In the genomic region with DNA sequence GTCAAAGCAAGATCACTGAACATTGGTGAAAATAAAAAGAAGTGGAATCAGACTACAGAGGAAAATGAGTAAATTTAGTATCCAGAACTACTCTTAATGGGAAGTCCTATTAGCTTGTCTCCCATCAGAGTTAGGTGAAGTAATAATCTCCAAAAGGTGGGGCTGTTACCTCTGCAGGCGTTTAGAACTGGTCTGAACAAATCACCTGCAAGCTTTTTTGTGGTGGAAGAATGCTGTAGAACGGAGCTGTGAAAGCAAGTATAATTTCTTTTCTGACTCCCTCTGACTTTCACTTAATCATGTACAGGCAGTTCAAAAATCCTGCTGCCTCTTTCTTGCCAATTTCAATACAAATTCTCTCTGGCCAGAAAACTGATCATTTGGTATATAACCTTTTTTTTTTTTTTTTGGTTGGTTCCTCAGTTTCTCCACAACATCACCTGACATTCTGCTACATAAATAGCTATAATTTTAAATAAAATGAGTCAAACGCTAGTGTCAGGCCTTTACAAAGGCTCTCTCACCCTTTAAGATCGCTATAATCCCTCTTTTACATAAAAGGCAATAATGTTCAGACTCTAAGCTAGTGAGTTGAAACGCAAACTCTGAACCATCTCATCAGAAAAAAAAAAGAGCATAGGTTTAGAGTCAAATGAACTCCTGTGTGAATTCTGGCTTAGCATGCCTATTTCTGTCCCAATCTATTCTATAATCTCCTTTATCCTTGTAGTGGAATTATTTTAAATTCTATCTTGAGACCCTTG, we compare ENCODE assay signal across 19 cellular contexts. TPM values are rescaled to one million over a fixed set of nuclear protein-coding genes. Genes with fewer than 3 reads are reported as not detected.
DNase-seq lines count a peak whose midpoint lies in the region; ATAC-seq and TF ChIP-seq lines count a peak whose summit lies in the region.
"Had no signal": no experiment of that assay in that cellular context is flagged by ENCODE, and none has a peak within 500 bp of the region (broad histone marks: within the 10 kb centered on the region; RNA-seq: fewer than 3 reads in every experiment).

No MANE protein-coding gene starts in this region.

- peaks cover 5% of the 10 kb centered on the region for H3K9me3 ChIP-seq in SJCRH30 (replicated peaks)
- no peaks in the 10 kb centered on the region for H3K9me3 ChIP-seq in esophagus squamous epithelium
- H3K9me3 ChIP-seq in gastrocnemius medialis = no peaks in the 10 kb centered on the region

- WGBS in esophagus squamous epithelium, 2 donors = 49 to 62% methylated on average over 5 of the region's 5 CpGs

- ATAC-seq in gastrocnemius medialis (no peak), left lobe of liver (no peak), HG02852 (IDR thresholded peaks at IDR 0.05; ENCODE audit: unreplicated experiment) (no peak)

- H3K36me3 ChIP-seq in SJCRH30 (no peaks in the 10 kb centered on the region), esophagus squamous epithelium (no peaks in the 10 kb centered on the region), gastrocnemius medialis (no peaks in the 10 kb centered on the region)

- peak overlapping the region; percentile 92 to 99 (median 97) for H3K27ac Mint-ChIP-seq in CD14-positive monocyte
- H3K27ac Mint-ChIP-seq: endodermal cell had no signal

- H3K36me3 Mint-ChIP-seq in CD14-positive monocyte = peaks cover 3% of the 10 kb centered on the region in 2 donors
- H3K36me3 Mint-ChIP-seq: naive B cell had no signal

- TF ChIP-seq CTCF in CD14-positive monocyte (IDR thresholded peaks at IDR 0.05) (no peak), esophagus squamous epithelium (IDR thresholded peaks at IDR 0.05) (no peak), gastrocnemius medialis (IDR thresholded peaks at IDR 0.05 in 4 of 5, conservative IDR thresholded peaks at IDR 0.05 in 1 of 5) (no peak)

- in situ Hi-C loops in gastrocnemius medialis (cut with MboI; ENCODE audit: low sequenced_read_pairs in 4 of 4) = no loop called here

- DNase-seq in CD14-positive monocyte (ENCODE audit: low spot score) (no peak), SJCRH30 (no peak), esophagus squamous epithelium (lab: John Stamatoyannopoulos, UW) (no peak), gastrocnemius medialis (no peak), left lobe of liver (ENCODE audit: low spot score) (no peak), NCI-H1930 (lab: John Stamatoyannopoulos, UW) (no peak)
- no peak for DNase-seq in activated CD4-positive, alpha-beta T cell treated with anti-CD3 and anti-CD28 coated beads, Interleukin-2, amount 50 U/mL, for 4 hours
- DNase-seq: ACHN; activated CD4-positive, alpha-beta T cell treated with anti-CD3 and anti-CD28 coated beads, Interleukin-2, amount 50 U/mL, for 1 hour; activated naive CD4-positive, alpha-beta T cell treated with Interleukin-2 at 50 U/mL for 16 hours; DMS53; endodermal cell; naive B cell; NCI-H146; NCI-H82; stimulated activated CD4-positive, alpha-beta T cell treated with anti-CD3 and anti-CD28 coated beads, Interleukin-12 subunit alpha, Interleukin-12 subunit beta, amount 100 ng/mL, for 4 hours; SW 1271 had no signal

- H3K27ac ChIP-seq in SJCRH30 = peak overlapping the region; percentile 63
- peak overlapping the region; percentile 76 to 82 (median 82) for H3K27ac ChIP-seq in esophagus squamous epithelium
- H3K27ac ChIP-seq in gastrocnemius medialis = peak overlapping the region; percentile 26 to 69 (median 52)
- H3K27ac ChIP-seq: C4-2B had no signal

- TF ChIP-seq POLR2A in esophagus squamous epithelium (IDR thresholded peaks at IDR 0.05) (no peak), gastrocnemius medialis (IDR thresholded peaks at IDR 0.05) (no peak)

- no peaks in the 10 kb centered on the region for H3K27me3 ChIP-seq in SJCRH30
- H3K27me3 ChIP-seq in esophagus squamous epithelium = no peaks in the 10 kb centered on the region
- H3K27me3 ChIP-seq in gastrocnemius medialis = no peaks in the 10 kb centered on the region

- H3K4me1 Mint-ChIP-seq in CD14-positive monocyte = peaks cover 68% of the 10 kb centered on the region
- H3K4me1 Mint-ChIP-seq: endodermal cell had no signal

- no peak overlapping the region for H3K4me3 ChIP-seq in SJCRH30
- H3K4me3 ChIP-seq in esophagus squamous epithelium = no peak overlapping the region
- no peak overlapping the region for H3K4me3 ChIP-seq in gastrocnemius medialis

- H3K4me3 Mint-ChIP-seq in CD14-positive monocyte = no peak overlapping the region
- H3K4me3 Mint-ChIP-seq: endodermal cell, naive B cell had no signal

- peaks cover 0 to 2% (median 0%) of the 10 kb centered on the region in 3 donors for H3K27me3 Mint-ChIP-seq in CD14-positive monocyte (ENCODE audit: low read depth in 3 of 3)
- H3K27me3 Mint-ChIP-seq: naive B cell had no signal

- peaks cover 0 to 4% (median 2%) of the 10 kb centered on the region in 7 donors for H3K9me3 Mint-ChIP-seq in CD14-positive monocyte
- H3K9me3 Mint-ChIP-seq: endodermal cell, naive B cell had no signal

- H3K4me1 ChIP-seq in SJCRH30 = peaks cover 24% of the 10 kb centered on the region
- H3K4me1 ChIP-seq in esophagus squamous epithelium = peaks cover 15 to 54% (median 33%) of the 10 kb centered on the region in 3 donors
- H3K4me1 ChIP-seq in gastrocnemius medialis = peaks cover 14 to 43% of the 10 kb centered on the region in 2 donors

- intact Hi-C loops in CD14-positive monocyte (cut with micrococcal nuclease) (loop anchor here (5.0 to 10.0 kb wide), 2 partner anchors 43 to 709 kb away; a partner anchor contains a TSS), esophagus squamous epithelium (cut with DNase I) (no loop called here), gastrocnemius medialis (cut with DNase I; ENCODE audit: low total_unique reads) (loop anchor here (2.0 to 5.0 kb wide), 2 partner anchors 43 to 83 kb away; no protein-coding TSS in a partner anchor)

RNA-seq across cellular contexts. Expression of a gene that starts 38.8 kb away (rescaled TPM):
- 10 to 100 TPM; 22.9 to 43.9 TPM for polyA plus RNA-seq in CD14-positive monocyte
- total RNA-seq in SJCRH30 (2014; rRNA removed; shearing (Covaris generic)) = 23.6 and 24.6 TPM in 2 replicates
- 100 to 1,000 TPM in 1 of 4 donors, 10 to 100 TPM in 3; 24.8 to 169 (median 60.9) TPM for total RNA-seq in esophagus squamous epithelium
- total RNA-seq in gastrocnemius medialis = 100 to 1,000 TPM in 3 of 4 donors, 10 to 100 TPM in 1; 70.8 to 395 (median 345) TPM
- total RNA-seq in left lobe of liver = 79.7 TPM

RNA-seq across cellular contexts. Expression of a gene that starts 43.8 kb away (rescaled TPM):
- under 1 TPM; 0.04 to 0.14 TPM for polyA plus RNA-seq in CD14-positive monocyte
- total RNA-seq in SJCRH30 (2014; rRNA removed; shearing (Covaris generic)) = 0.73 and 1.0 TPM in 2 replicates
- total RNA-seq in esophagus squamous epithelium = 1 to 10 TPM in 1 of 4 donors, under 1 TPM in 3; 0.04 to 1.1 (median 0.24) TPM
- 100 to 1,000 TPM in 2 of 4 donors, 10 to 100 TPM in 2; 58.3 to 197 (median 124) TPM for total RNA-seq in gastrocnemius medialis
- total RNA-seq in left lobe of liver = 0.10 TPM
- total RNA-seq: endodermal cell had no signal

Comparison
In these comparisons a context has a peak if more than half of its experiments do, and no peak if none do; other contexts are left out.
1. RNA of a gene that starts 43.8 kb away (total RNA-seq): 58.3 to 197 TPM in gastrocnemius medialis; 0.73 to 1.0 TPM in SJCRH30, 0.04 to 1.1 TPM in esophagus squamous epithelium and 0.10 TPM in left lobe of liver (single experiment); every median in the first group is over 10 times any median in the second.
2. Peak in every context shown above with its lines, with median percentiles within 50 percentile points of each other: H3K27ac ChIP-seq.